23 cellular contexts compared by ENCODE assay signal in the genomic region with DNA sequence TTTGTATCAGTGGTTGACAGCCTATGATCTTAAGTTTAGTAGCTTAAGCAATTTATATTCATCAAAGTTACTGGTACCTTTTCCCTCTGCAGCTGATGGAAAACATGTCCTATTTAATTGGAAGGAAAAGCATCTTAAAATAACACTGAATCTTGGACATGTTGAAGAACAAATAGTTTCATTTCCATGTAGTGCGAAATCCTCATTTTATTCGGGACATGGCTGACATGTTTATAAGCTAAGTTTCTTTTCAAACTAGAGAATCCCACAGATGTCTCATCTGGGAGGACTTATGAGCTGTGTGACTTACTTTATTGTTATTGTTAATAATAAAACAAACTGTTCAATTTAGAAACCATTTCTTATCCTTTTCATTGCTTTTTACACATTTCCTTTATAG.
DNase-seq lines count a peak whose midpoint lies in the region; ATAC-seq, FAIRE-seq and TF ChIP-seq lines count a peak whose summit lies in the region.
"Had no signal": no experiment of that assay in that cellular context is flagged by ENCODE, and none has a peak within 500 bp of the region (broad histone marks: within the 10 kb centered on the region; RNA-seq: fewer than 3 reads in every experiment).

No MANE protein-coding gene starts in this region.

- TF ChIP-seq CTCF in esophagus muscularis mucosa (IDR thresholded peaks at IDR 0.05) (no peak), natural killer cell (IDR thresholded peaks at IDR 0.05) (no peak)

- TF ChIP-seq POLR2A in esophagus muscularis mucosa (IDR thresholded peaks at IDR 0.05; ENCODE audit: low read depth), result no peak

- H3K9me3 Mint-ChIP-seq in natural killer cell, result peaks cover 0 to 2% of the 10 kb centered on the region in 2 donors

- no peak for ATAC-seq in natural killer cell
- no peak for ATAC-seq in HG03439 (IDR thresholded peaks at IDR 0.05; ENCODE audit: unreplicated experiment)
- ATAC-seq: GM12878 had no signal

- H3K27ac ChIP-seq in esophagus muscularis mucosa (replicated peaks in 1 of 4) (peak overlapping the region; percentile 30 to 67 (median 52)), small intestine (ENCODE audit: low read depth in 1 of 2, low read length in 1 of 2) (no peak overlapping the region)
- H3K27ac ChIP-seq: GM23248 had no signal

- FAIRE-seq in small intestine (lab: Jason Lieb, UNC), result no peak
- FAIRE-seq: A204.1, GM12878, GM19239, HTR-8/SVneo had no signal

- H3K4me1 Mint-ChIP-seq in natural killer cell, result peaks cover 9 to 14% of the 10 kb centered on the region in 2 donors

- DNase-seq in esophagus muscularis mucosa (ENCODE audit: extremely low spot score), result no peak
- DNase-seq in inferior parietal cortex (ENCODE audit: extremely low spot score), result peak; percentile 12
- peak; percentile 26 for DNase-seq in superior temporal gyrus (ENCODE audit: extremely low spot score)
- DNase-seq in natural killer cell, result no peak
- no peak for DNase-seq in NCI-H748 treated with DMSO at 0.1 percent for 48 hours (lab: John Stamatoyannopoulos, UW)
- DNase-seq in small intestine, result no peak
- DNase-seq: ACHN; BE2C; C1 segment of cervical spinal cord; CD4-positive, CD25-positive, alpha-beta regulatory T cell; CD8-positive, alpha-beta memory T cell; COR-L47; DMS 273 treated with DMSO at 0.1 percent for 48 hours; DMS53; DND-41; EL; GM23248; HCEC 1CT had no signal

- H3K27me3 Mint-ChIP-seq in natural killer cell (ENCODE audit: low read depth in 2 of 2), result no peaks in the 10 kb centered on the region
- H3K27me3 Mint-ChIP-seq: CD4-positive, CD25-positive, alpha-beta regulatory T cell; CD8-positive, alpha-beta memory T cell had no signal

- no peaks in the 10 kb centered on the region for H3K27me3 ChIP-seq in esophagus muscularis mucosa
- no peaks in the 10 kb centered on the region for H3K27me3 ChIP-seq in small intestine (ENCODE audit: control insufficient read depth in 2 of 2, insufficient read depth in 2 of 2, low read length in 2 of 2)
- H3K27me3 ChIP-seq: BE2C had no signal

- 27% methylated on average over 2 of the region's 2 CpGs for WGBS in esophagus muscularis mucosa
- WGBS in small intestine, 3 donors, result 66 to 99% (median 91%) methylated on average over 2 of the region's 2 CpGs

- intact Hi-C loops in esophagus muscularis mucosa (cut with DNase I), result no loop called here
- intact Hi-C loops in natural killer cell (cut with micrococcal nuclease), result no loop called here

- H3K4me3 Mint-ChIP-seq in natural killer cell, result no peak overlapping the region
- H3K4me3 Mint-ChIP-seq: CD4-positive, CD25-positive, alpha-beta regulatory T cell; CD8-positive, alpha-beta memory T cell had no signal

- H3K4me3 ChIP-seq in esophagus muscularis mucosa, result no peak overlapping the region
- no peak overlapping the region for H3K4me3 ChIP-seq in small intestine (ENCODE audit: low read depth in 1 of 2, low read length in 2 of 2)
- H3K4me3 ChIP-seq: GM12878, GM23248 had no signal

- H3K4me1 ChIP-seq in esophagus muscularis mucosa (peaks cover 0 to 26% (median 17%) of the 10 kb centered on the region in 4 donors), small intestine (ENCODE audit: control insufficient read depth in 2 of 2, insufficient read depth in 1 of 2, low read depth in 1 of 2, low read length in 1 of 2) (no peaks in the 10 kb centered on the region)
- H3K4me1 ChIP-seq: BE2C had no signal

- no peak overlapping the region for H3K27ac Mint-ChIP-seq in natural killer cell
- H3K27ac Mint-ChIP-seq: CD4-positive, CD25-positive, alpha-beta regulatory T cell; CD8-positive, alpha-beta memory T cell had no signal

- H3K36me3 Mint-ChIP-seq in natural killer cell, result no peaks in the 10 kb centered on the region
- H3K36me3 Mint-ChIP-seq: CD4-positive, CD25-positive, alpha-beta regulatory T cell; CD8-positive, alpha-beta memory T cell had no signal

- H3K9me3 ChIP-seq in esophagus muscularis mucosa (peaks cover 0 to 2% (median 0%) of the 10 kb centered on the region in 4 donors), small intestine (ENCODE audit: control insufficient read depth, low read depth) (no peaks in the 10 kb centered on the region)
- H3K9me3 ChIP-seq: BE2C had no signal

- H3K36me3 ChIP-seq in esophagus muscularis mucosa (no peaks in the 10 kb centered on the region), small intestine (ENCODE audit: control insufficient read depth in 2 of 2, insufficient read depth in 2 of 2, low read length in 2 of 2) (no peaks in the 10 kb centered on the region)
- H3K36me3 ChIP-seq: BE2C had no signal

- TF ChIP-seq EP300 in esophagus muscularis mucosa (IDR thresholded peaks at IDR 0.05), result no peak

Comparison
In these comparisons a context has a peak if more than half of its experiments do, and no peak if none do; other contexts are left out.
1. DNase-seq: peak in inferior parietal cortex (single experiment) and superior temporal gyrus (single experiment); none in esophagus muscularis mucosa (single experiment), natural killer cell (single experiment), NCI-H748 treated with DMSO at 0.1 percent for 48 hours (single experiment) and small intestine (single experiment).
2. H3K27ac ChIP-seq: peak in esophagus muscularis mucosa (4 of 4); none in small intestine (0 of 2).